Comparison of ENCODE assay signal across 8 cellular contexts in genomic region chr15:42059661-42060476, GRCh38. TPM values are rescaled to one million over a fixed set of nuclear protein-coding genes. Genes with fewer than 3 reads are reported as not detected.
DNase-seq lines count a peak whose midpoint lies in the region; ATAC-seq and TF ChIP-seq lines count a peak whose summit lies in the region.

No MANE protein-coding gene starts in this region.

- TF ChIP-seq POLR2A in spleen (IDR thresholded peaks at IDR 0.05) = no peak

- 37 to 46% (median 43%) methylated on average over 14 of the region's 14 CpGs for WGBS in spleen, 5 donors

- H3K9me3 ChIP-seq in spleen = no peaks in the 10 kb centered on the region

- DNase-seq in COR-L47 (lab: John Stamatoyannopoulos, UW) = peak; percentile 61
- DNase-seq in KBM-7 = peak; percentile 67
- peak; percentile 62 for DNase-seq in SK-MEL-5 (ENCODE audit: low read depth, low spot score)
- DNase-seq in activated naive CD8-positive, alpha-beta T cell treated with anti-CD3 and anti-CD28 coated beads, Interleukin-2, amount 10 ng/mL, durations not matched to agents 7 days and 5 days = peak; percentile 74
- DNase-seq in left ventricle myocardium superior = peak; percentile 66
- no peak for DNase-seq in spleen

- no peak overlapping the region for H3K27ac ChIP-seq in spleen

- POLR2A ChIA-PET in activated naive CD8-positive, alpha-beta T cell treated with anti-CD3 and anti-CD28 coated beads, Interleukin-2, amount 10 ng/mL, durations not matched to agents 7 days and 5 days (lab: Charles Lee) = no interaction called here

- peak; percentile 70 to 92 (median 89) for TF ChIP-seq CTCF in spleen (IDR thresholded peaks at IDR 0.05 in 8 of 11, conservative IDR thresholded peaks at IDR 0.05 in 3 of 11)

- no peaks in the 10 kb centered on the region for H3K36me3 ChIP-seq in spleen

- no peak overlapping the region for H3K4me3 ChIP-seq in spleen

- H3K9me3 Mint-ChIP-seq in activated naive CD8-positive, alpha-beta T cell treated with anti-CD3 and anti-CD28 coated beads, Interleukin-2, amount 10 ng/mL, durations not matched to agents 7 days and 5 days = no peaks in the 10 kb centered on the region

- in situ Hi-C loops in KBM-7 (cut with MboI; ENCODE audit: low pct_unique_long_range_greater_than_20kb, low sequenced_read_pairs) (no loop called here), SK-MEL-5 (cut with HindIII; ENCODE audit: low pct_unique_long_range_greater_than_20kb, low sequenced_read_pairs) (no loop called here)

- peaks cover 0 to 53% (median 0%) of the 10 kb centered on the region in 7 donors for H3K27me3 ChIP-seq in spleen (replicated peaks in 1 of 7)

- no peaks in the 10 kb centered on the region for H3K36me3 Mint-ChIP-seq in activated naive CD8-positive, alpha-beta T cell treated with anti-CD3 and anti-CD28 coated beads, Interleukin-2, amount 10 ng/mL, durations not matched to agents 7 days and 5 days

- ATAC-seq in activated naive CD8-positive, alpha-beta T cell treated with anti-CD3 and anti-CD28 coated beads, Interleukin-2, amount 10 ng/mL, durations not matched to agents 7 days and 5 days (ENCODE audit: low read depth) = no peak
- ATAC-seq in left ventricle myocardium superior (peak; percentile 5), GM19455 (IDR thresholded peaks at IDR 0.05; ENCODE audit: unreplicated experiment) (no peak), HG03457 (IDR thresholded peaks at IDR 0.05; ENCODE audit: unreplicated experiment) (no peak)

- peaks cover 8% of the 10 kb centered on the region for H3K4me1 Mint-ChIP-seq in activated naive CD8-positive, alpha-beta T cell treated with anti-CD3 and anti-CD28 coated beads, Interleukin-2, amount 10 ng/mL, durations not matched to agents 7 days and 5 days

- no peak overlapping the region for H3K4me3 Mint-ChIP-seq in activated naive CD8-positive, alpha-beta T cell treated with anti-CD3 and anti-CD28 coated beads, Interleukin-2, amount 10 ng/mL, durations not matched to agents 7 days and 5 days

- H3K27ac Mint-ChIP-seq in activated naive CD8-positive, alpha-beta T cell treated with anti-CD3 and anti-CD28 coated beads, Interleukin-2, amount 10 ng/mL, durations not matched to agents 7 days and 5 days = no peak overlapping the region

- peaks cover 0 to 22% (median 15%) of the 10 kb centered on the region in 6 donors for H3K4me1 ChIP-seq in spleen

- peaks cover 37% of the 10 kb centered on the region for H3K27me3 Mint-ChIP-seq in activated naive CD8-positive, alpha-beta T cell treated with anti-CD3 and anti-CD28 coated beads, Interleukin-2, amount 10 ng/mL, durations not matched to agents 7 days and 5 days

- intact Hi-C loops in left ventricle myocardium superior (cut with micrococcal nuclease) (loop anchor here (5.0 kb wide), 1 partner anchor 68 kb away; no protein-coding TSS in a partner anchor), spleen (cut with DNase I; ENCODE audit: low total_unique reads) (loop anchor here (5.0 kb wide), 1 partner anchor 68 kb away; no protein-coding TSS in a partner anchor)

RNA-seq across cellular contexts. Expression of gene PLA2G4D, which starts 34.5 kb away (rescaled TPM):
- total RNA-seq in SK-MEL-5 (2014; rRNA removed; shearing (Covaris generic)) = not detected in 2 replicates
- polyA plus RNA-seq in SK-MEL-5 (2015; cell fraction: cytosol; rRNA removed) = not detected in 2 replicates
- polyA plus RNA-seq in SK-MEL-5 (2015; cell fraction: nucleus; rRNA removed) = not detected in 2 replicates
- not detected for total RNA-seq in activated naive CD8-positive, alpha-beta T cell treated with anti-CD3 and anti-CD28 coated beads, Interleukin-2, amount 10 ng/mL, durations not matched to agents 7 days and 5 days
- total RNA-seq in left ventricle myocardium superior = not detected
- total RNA-seq in spleen = not detected
- polyA plus RNA-seq in spleen = not detected

RNA-seq across cellular contexts. Expression of gene PLA2G4E, which starts 39.0 kb away (rescaled TPM):
- not detected in 2 replicates for total RNA-seq in SK-MEL-5 (2014; rRNA removed; shearing (Covaris generic))
- polyA plus RNA-seq in SK-MEL-5 (2015; cell fraction: cytosol; rRNA removed) = not detected in 2 replicates
- polyA plus RNA-seq in SK-MEL-5 (2015; cell fraction: nucleus; rRNA removed) = not detected in 2 replicates
- total RNA-seq in activated naive CD8-positive, alpha-beta T cell treated with anti-CD3 and anti-CD28 coated beads, Interleukin-2, amount 10 ng/mL, durations not matched to agents 7 days and 5 days = not detected
- total RNA-seq in left ventricle myocardium superior = not detected
- total RNA-seq in spleen = not detected
- not detected for polyA plus RNA-seq in spleen
